ENCODE assay signal across 8 cellular contexts in the genomic region with DNA sequence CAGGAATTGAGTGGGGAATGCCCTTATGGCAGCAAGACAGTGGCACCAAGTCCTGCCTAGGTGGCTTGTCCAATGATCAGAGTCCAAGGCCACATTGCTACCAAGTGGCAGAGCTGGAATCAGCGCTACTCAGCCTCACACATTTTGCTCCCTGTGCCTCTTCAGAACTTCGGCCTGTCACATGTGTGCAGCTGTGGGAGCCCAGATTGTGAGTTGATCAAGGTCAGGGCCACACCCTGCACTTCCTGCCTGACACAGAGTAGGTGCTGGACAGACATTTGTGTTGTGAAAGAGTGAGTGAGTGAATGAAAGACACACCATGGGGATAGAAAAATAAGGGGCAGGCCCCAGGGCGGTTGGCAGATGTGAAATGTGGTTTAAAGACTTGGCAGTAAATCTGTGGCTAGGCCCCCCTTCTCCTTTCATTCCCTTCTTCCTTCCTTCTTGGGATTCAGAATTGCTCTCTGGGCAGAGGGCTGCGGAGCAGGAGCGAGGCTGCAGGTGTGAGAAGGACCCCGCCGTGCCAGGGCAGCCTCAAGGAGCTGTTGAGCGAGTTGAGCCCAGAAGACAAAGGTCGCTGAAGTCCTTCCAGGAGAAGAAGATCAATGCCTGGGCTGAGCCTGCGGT.
DNase-seq lines count a peak whose midpoint lies in the region; ATAC-seq, FAIRE-seq and TF ChIP-seq lines count a peak whose summit lies in the region.

No MANE protein-coding gene starts in this region.

- no peak overlapping the region; the same call in 1 of the 2 replicates for H3K27ac ChIP-seq in HL-60 (replicated peaks)

- DNase-seq in AG08395 (ENCODE audit: low spot score): peak; percentile 30
- DNase-seq in HL-60 (ENCODE audit: low read depth in 1 of 2, low spot score in 1 of 2): peak; percentile 34 to 43
- DNase-seq in activated T-helper 1 cell treated with Interleukin-2 at 50 U/mL for 16 hours (ENCODE audit: low read depth): peak; percentile 25
- no peak for DNase-seq in RCC 7860 (ENCODE audit: low spot score)
- DNase-seq in OCI-M1 (lab: John Stamatoyannopoulos, UW): no peak

- no peak overlapping the region for H3K4me3 ChIP-seq in HL-60 (replicated peaks; ENCODE audit: insufficient read depth, low read length)
- no peak overlapping the region for H3K4me3 ChIP-seq in iPS-15b (ENCODE audit: low read depth, low read length)

- no peak for FAIRE-seq in RCC 7860 (lab: Jason Lieb, UNC)

- no peaks in the 10 kb centered on the region for H3K36me3 ChIP-seq in iPS-15b (ENCODE audit: control insufficient read depth, insufficient read depth, low read length)

- no peaks in the 10 kb centered on the region for H3K27me3 ChIP-seq in HL-60 (ENCODE audit: insufficient read depth, poor library complexity, severe bottlenecking)
- no peaks in the 10 kb centered on the region for H3K27me3 ChIP-seq in iPS-15b (ENCODE audit: control insufficient read depth, insufficient read depth, low read length)

- H3K4me1 ChIP-seq in iPS-15b (ENCODE audit: control insufficient read depth, insufficient read depth, low read length): peaks cover 11% of the 10 kb centered on the region

- H3K9me3 ChIP-seq in iPS-15b (ENCODE audit: control insufficient read depth, insufficient read depth, low read length): no peaks in the 10 kb centered on the region

- no peak for ATAC-seq in GM19023 (IDR thresholded peaks at IDR 0.05; ENCODE audit: unreplicated experiment)
- no peak for ATAC-seq in HG03095 (IDR thresholded peaks at IDR 0.05; ENCODE audit: unreplicated experiment)

- peak overlapping the region; percentile 26 for H3K9ac ChIP-seq in iPS-15b (ENCODE audit: low read depth, low read length)

- TF ChIP-seq CTCF in HL-60 (IDR thresholded peaks at IDR 0.05; ENCODE audit: insufficient read depth, low read length): no peak

Comparison
In these comparisons a context has a peak if more than half of its experiments do, and no peak if none do; other contexts are left out.
1. DNase-seq: peak in AG08395 (single experiment), HL-60 (2 of 2) and activated T-helper 1 cell treated with Interleukin-2 at 50 U/mL for 16 hours (single experiment); none in RCC 7860 (single experiment) and OCI-M1 (single experiment).